Comparison of ENCODE assay signal across 10 cellular contexts in genomic region chr14:73725116-73726024, GRCh38. TPM values are rescaled to one million over a fixed set of nuclear protein-coding genes. Genes with fewer than 3 reads are reported as not detected.
DNase-seq lines count a peak whose midpoint lies in the region; ATAC-seq, FAIRE-seq and TF ChIP-seq lines count a peak whose summit lies in the region.
"Had no signal": no experiment of that assay in that cellular context is flagged by ENCODE, and none has a peak within 500 bp of the region (broad histone marks: within the 10 kb centered on the region; RNA-seq: fewer than 3 reads in every experiment).

No MANE protein-coding gene starts in this region.

- TF ChIP-seq CTCF in A549 (IDR thresholded peaks at IDR 0.05) = no peak
- no peak for TF ChIP-seq CTCF in breast epithelium (IDR thresholded peaks at IDR 0.05)

- CTCF ChIA-PET in A549 (lab: Yijun Ruan, JAX) = interaction anchor here (0.9 to 16.0 kb wide), 8 partner anchors 9 to 210 kb away, joined by 3 to 210 read pairs (median 7); partner anchors contain the start of gene PTGR2
- CTCF ChIA-PET in HEK293T (lab: Yijun Ruan, JAX) = interaction anchor here (1.2 kb wide), 1 partner anchor 100 kb away, joined by 3 read pairs; no protein-coding TSS in a partner anchor

- FAIRE-seq in A549 (lab: Jason Lieb, UNC) = no peak

- in situ Hi-C loops in G401 (cut with HindIII; ENCODE audit: low sequenced_read_pairs) = no loop called here

- H3K4me3 Mint-ChIP-seq in naive thymus-derived CD8-positive, alpha-beta T cell = no peak overlapping the region

- H3K27me3 Mint-ChIP-seq in naive thymus-derived CD8-positive, alpha-beta T cell = no peaks in the 10 kb centered on the region

- DNase-seq in A549 (ENCODE audit: low read depth in 1 of 2, low spot score in 1 of 2) (no peak), HK-2 (ENCODE audit: unreplicated experiment) (peak; percentile 58), breast epithelium (ENCODE audit: low spot score in 2 of 2) (no peak), NCI-H146 (lab: John Stamatoyannopoulos, UW) (no peak), G401 (ENCODE audit: low spot score) (no peak), NCI-H1694 treated with DMSO at 0.1 percent for 48 hours (lab: John Stamatoyannopoulos, UW) (no peak), HEK293T (ENCODE audit: extremely low spot score) (no peak)
- DNase-seq in naive thymus-derived CD8-positive, alpha-beta T cell = no peak
- DNase-seq: GDM1 had no signal

- H3K4me1 ChIP-seq in A549 (peaks cover 61% of the 10 kb centered on the region), breast epithelium (peaks cover 0 to 6% of the 10 kb centered on the region in 2 donors)

- H3K9me3 Mint-ChIP-seq in naive thymus-derived CD8-positive, alpha-beta T cell = no peaks in the 10 kb centered on the region

- H3K9me3 ChIP-seq in A549 (no peaks in the 10 kb centered on the region), breast epithelium (no peaks in the 10 kb centered on the region)

- POLR2A ChIA-PET in A549 (lab: Yijun Ruan, JAX) = interaction anchor here (1.5 to 3.4 kb wide), 2 partner anchors 11 to 126 kb away, joined by 7 to 29 read pairs; partner anchors contain the start of genes PNMA1 and PTGR2
- POLR2A ChIA-PET in naive thymus-derived CD8-positive, alpha-beta T cell (lab: Charles Lee) = interaction anchor here (0.6 to 1.3 kb wide), 2 partner anchors 10 to 35 kb away, joined by 3 read pairs; a partner anchor contains a TSS
- POLR2A ChIA-PET in HEK293T (lab: Yijun Ruan, JAX) = no interaction called here

- peak overlapping the region in 8 of 10 donors; percentile 40 to 81 (median 66) for H3K27ac Mint-ChIP-seq in naive thymus-derived CD8-positive, alpha-beta T cell

- WGBS in A549 (ENCODE audit: missing lambda C conversion rate) = 80% methylated on average over 7 of the region's 8 CpGs

- peaks cover 5% of the 10 kb centered on the region for H3K36me3 ChIP-seq in breast epithelium

- TF ChIP-seq EP300 in A549 (IDR thresholded peaks at IDR 0.05) = no peak

- TF ChIP-seq POLR2A in A549 (IDR thresholded peaks at IDR 0.05; ENCODE audit: low read length) (no peak), breast epithelium (IDR thresholded peaks at IDR 0.05) (no peak)

- H3K27me3 ChIP-seq in breast epithelium = no peaks in the 10 kb centered on the region
- H3K27me3 ChIP-seq: cardiac muscle cell had no signal

- H3K27ac ChIP-seq in A549 (peak overlapping the region; percentile 68 to 81), breast epithelium (peak overlapping the region; percentile 69 to 97)
- H3K27ac ChIP-seq: cardiac muscle cell had no signal

- ATAC-seq in A549 = no peak
- ATAC-seq in naive thymus-derived CD8-positive, alpha-beta T cell = no peak

- peak overlapping the region; percentile 70 for H3K4me2 ChIP-seq in A549

- no peak for TF ChIP-seq RAD21 in A549 (conservative IDR thresholded peaks at IDR 0.05 in 1 of 2, IDR thresholded peaks at IDR 0.05 in 1 of 2)

- H3K4me1 Mint-ChIP-seq in naive thymus-derived CD8-positive, alpha-beta T cell = peaks cover 6 to 21% (median 15%) of the 10 kb centered on the region in 4 donors

- intact Hi-C loops in breast epithelium (cut with DNase I; ENCODE audit: low total_unique reads) = loop anchor here (10.0 kb wide), 1 partner anchor 89 kb away; no protein-coding TSS in a partner anchor

- H3K4me3 ChIP-seq in A549 = no peak overlapping the region
- no peak overlapping the region for H3K4me3 ChIP-seq in breast epithelium
- H3K4me3 ChIP-seq: cardiac muscle cell had no signal

- peaks cover 6 to 88% (median 16%) of the 10 kb centered on the region in 3 donors for H3K36me3 Mint-ChIP-seq in naive thymus-derived CD8-positive, alpha-beta T cell

TF ChIP-seq in A549, 52 proteins besides CTCF, POLR2A, EP300 and RAD21:
- TF ChIP-seq JUN (IDR thresholded peaks at IDR 0.05) (no peak), HES2 (IDR thresholded peaks at IDR 0.05) (no peak), KDM5A (IDR thresholded peaks at IDR 0.05) (no peak), EHMT2 (IDR thresholded peaks at IDR 0.05; ENCODE audit: low read depth) (no peak), MAFK (IDR thresholded peaks at IDR 0.05; ENCODE audit: partially characterized antibody) (peak; percentile 1)
TF ChIP-seq in A549: peak in this region for 1.

TF ChIP-seq in HEK293T, 16 proteins besides CTCF, POLR2A, EP300 and RAD21:
- TF ChIP-seq LEF1 (IDR thresholded peaks at IDR 0.05; ENCODE audit: borderline replicate concordance) = no peak
- TF ChIP-seq SUZ12 (IDR thresholded peaks at IDR 0.05) = no peak
- TF ChIP-seq TARDBP (IDR thresholded peaks at IDR 0.05) = no peak
- TF ChIP-seq ARNT (IDR thresholded peaks at IDR 0.05) = no peak
- no peak for TF ChIP-seq L3MBTL2 (conservative IDR thresholded peaks at IDR 0.05)
- no peak for TF ChIP-seq FOXA1 (IDR thresholded peaks at IDR 0.05)
- TF ChIP-seq SP1 (IDR thresholded peaks at IDR 0.05) = no peak
- TF ChIP-seq ELF4 (IDR thresholded peaks at IDR 0.05) = no peak
- no peak for TF ChIP-seq FOXM1 (IDR thresholded peaks at IDR 0.05; ENCODE audit: borderline replicate concordance)
- TF ChIP-seq HDGF (IDR thresholded peaks at IDR 0.05; ENCODE audit: borderline replicate concordance) = no peak
- no peak for TF ChIP-seq CTBP1 (IDR thresholded peaks at IDR 0.05; ENCODE audit: borderline replicate concordance)
- TF ChIP-seq ZNF384 (IDR thresholded peaks at IDR 0.05) = no peak
- TF ChIP-seq FOXK2 (IDR thresholded peaks at IDR 0.05) = no peak
- TF ChIP-seq NFRKB (IDR thresholded peaks at IDR 0.05) = no peak
- TF ChIP-seq PKNOX1 (IDR thresholded peaks at IDR 0.05) = no peak
- TF ChIP-seq BHLHE40 (IDR thresholded peaks at IDR 0.05; ENCODE audit: borderline replicate concordance) = no peak

RNA-seq across cellular contexts. Expression of gene PNMA1, which starts 11.2 kb away (rescaled TPM):
- polyA plus RNA-seq in A549 (2011; rRNA removed) = 20.8 and 21.2 TPM in 2 replicates
- 25.0 and 27.8 TPM in 2 replicates for polyA plus RNA-seq in A549 (2012; cell fraction: cytosol; rRNA removed)
- 28.3 and 29.6 TPM in 2 replicates for polyA plus RNA-seq in A549 (2012; cell fraction: nucleus; rRNA removed)
- polyA plus RNA-seq in A549 (2017; fragmentation: RNase III; extraction: RNeasy Plus Mini Kit Qiagen cat#74134 plus additional on column Dnase treatment) = 43.4 to 49.8 TPM (median 47.3 TPM) in 3 replicates
- polyA minus RNA-seq in A549 (2011; rRNA and poly(A)+ RNA removed) = 6.2 and 10.5 TPM in 2 replicates
- 10 to 100 TPM; 12.1 to 19.3 (median 19.2) TPM for total RNA-seq in breast epithelium
- 10 to 100 TPM; 40.0 to 43.4 TPM for total RNA-seq in naive thymus-derived CD8-positive, alpha-beta T cell
- polyA plus RNA-seq in naive thymus-derived CD8-positive, alpha-beta T cell = 10 to 100 TPM; 31.6 to 37.2 (median 37.2) TPM
- total RNA-seq in G401 (2014; rRNA removed; shearing (Covaris generic)) = 65.8 and 80.4 TPM in 2 replicates
